Comparison of ENCODE assay signal across 13 cellular contexts in genomic region chr15:66753687-66754377, GRCh38.
"Had no signal": no experiment of that assay in that cellular context is flagged by ENCODE, and none has a peak within 500 bp of the region (broad histone marks: within the 10 kb centered on the region; RNA-seq: fewer than 3 reads in every experiment).

No MANE protein-coding gene starts in this region.

- H3K27me3 Mint-ChIP-seq: activated CD8-positive, alpha-beta T cell treated with anti-CD3 and anti-CD28 coated beads for 36 hours had no signal

- DNase-seq: activated CD8-positive, alpha-beta T cell treated with anti-CD3 and anti-CD28 coated beads for 36 hours; activated naive CD4-positive, alpha-beta T cell treated with Interleukin-2 at 50 U/mL for 16 hours; effector memory CD4-positive, alpha-beta T cell; mucosa of descending colon; naive thymus-derived CD8-positive, alpha-beta T cell; stimulated activated CD4-positive, alpha-beta T cell treated with anti-CD3 and anti-CD28 coated beads, Interleukin-4, amount 100 ng/mL, for 4 hours; stomach; T-helper 9 cell; transverse colon had no signal

- H3K36me3 ChIP-seq: gastroesophageal sphincter, prostate gland had no signal

- ATAC-seq: activated CD8-positive, alpha-beta T cell treated with anti-CD3 and anti-CD28 coated beads for 36 hours; gastroesophageal sphincter; mucosa of descending colon; naive thymus-derived CD8-positive, alpha-beta T cell had no signal

- H3K27me3 ChIP-seq: gastroesophageal sphincter, stomach, transverse colon had no signal

- H3K4me1 Mint-ChIP-seq: central memory CD8-positive, alpha-beta T cell had no signal

- H3K4me3 ChIP-seq: gastroesophageal sphincter, mucosa of descending colon, prostate gland, stomach, transverse colon had no signal

- H3K27ac Mint-ChIP-seq: activated CD8-positive, alpha-beta T cell treated with anti-CD3 and anti-CD28 coated beads for 36 hours had no signal

- H3K4me3 Mint-ChIP-seq: activated CD8-positive, alpha-beta T cell treated with anti-CD3 and anti-CD28 coated beads for 36 hours; central memory CD8-positive, alpha-beta T cell had no signal

- H3K27ac ChIP-seq: epithelial cell of prostate, gastroesophageal sphincter, prostate gland, transverse colon had no signal

- H3K9me3 ChIP-seq: prostate gland, transverse colon had no signal
